ENCODE assay signal across 11 cellular contexts in genomic region chr2:1594281-1595171, GRCh38.
DNase-seq lines count a peak whose midpoint lies in the region; ATAC-seq and TF ChIP-seq lines count a peak whose summit lies in the region.
"Had no signal": no experiment of that assay in that cellular context is flagged by ENCODE, and none has a peak within 500 bp of the region (broad histone marks: within the 10 kb centered on the region; RNA-seq: fewer than 3 reads in every experiment).

No MANE protein-coding gene starts in this region.

- no peak for TF ChIP-seq POLR2A in IMR-90 (IDR thresholded peaks at IDR 0.05; ENCODE audit: low read depth, low read length)

- peaks cover 0 to 13% (median 11%) of the 10 kb centered on the region in 3 donors for H3K27me3 Mint-ChIP-seq in CD14-positive monocyte (ENCODE audit: low read depth in 3 of 3)

- ATAC-seq in IMR-90 (ENCODE audit: low read depth) (no peak; the same call in 1 of the 2 replicates), HG03039 (IDR thresholded peaks at IDR 0.05; ENCODE audit: unreplicated experiment) (no peak)

- H2AK5ac ChIP-seq in IMR-90 (ENCODE audit: low read depth, low read length): peak overlapping the region; percentile 92

- peak overlapping the region; percentile 40 for H2BK5ac ChIP-seq in IMR-90 (ENCODE audit: low read depth, low read length, poor library complexity, severe bottlenecking)

- H3K9me3 ChIP-seq in IMR-90 (ENCODE audit: control insufficient read depth, insufficient read depth, low read length): 0 out of 2 replicates have a peak, but pooled peaks cover 2% of the 10 kb centered on the region
- no peaks in the 10 kb centered on the region for H3K9me3 ChIP-seq in mesodermal cell (ENCODE audit: control insufficient read depth, low read length)
- H3K9me3 ChIP-seq: stomach had no signal

- H3K27ac ChIP-seq in IMR-90 (ENCODE audit: insufficient read depth, low read length): no peak overlapping the region
- peak overlapping the region; percentile 96 for H3K27ac ChIP-seq in mesodermal cell (ENCODE audit: low read depth, low read length, severe bottlenecking)

- in situ Hi-C loops in IMR-90 (cut with MboI; ENCODE audit: low sequenced_read_pairs): loop anchor here (25.0 kb wide), 1 partner anchor 168 kb away; no protein-coding TSS in a partner anchor
- in situ Hi-C loops in astrocyte of the spinal cord (cut with HindIII; ENCODE audit: low sequenced_read_pairs): no loop called here

- no peak overlapping the region for H2AFZ ChIP-seq in IMR-90 (replicated peaks; ENCODE audit: low read length, poor library complexity)

- no peak overlapping the region for H3K4me3 Mint-ChIP-seq in CD14-positive monocyte
- H3K4me3 Mint-ChIP-seq: activated T-helper 1 cell treated with anti-CD3 and anti-CD28 coated beads, Interleukin-12 subunit alpha, Interleukin-12 subunit beta, Interleukin-2, Interleukin-4 antibody, amounts not matched to agents 30 ng/mL and 10 ng/mL and 1 ng/mL, durations not matched to agents 14 hours and 24 hours and 36 hours had no signal

- H3K27me3 ChIP-seq in IMR-90 (ENCODE audit: control insufficient read depth, insufficient read depth, low read length): no peaks in the 10 kb centered on the region

- no peak for TF ChIP-seq RAD21 in IMR-90 (IDR thresholded peaks at IDR 0.05; ENCODE audit: low read length)

- H2BK20ac ChIP-seq in IMR-90 (ENCODE audit: low read depth, low read length): peak overlapping the region; percentile 50

- H3K36me3 ChIP-seq in IMR-90 (ENCODE audit: control insufficient read depth, insufficient read depth, low read length) (no peaks in the 10 kb centered on the region), mesodermal cell (ENCODE audit: control insufficient read depth, insufficient read depth, low read length) (no peaks in the 10 kb centered on the region)
- H3K36me3 ChIP-seq: stomach had no signal

- no peak overlapping the region for H3K9ac ChIP-seq in IMR-90 (ENCODE audit: low read depth, low read length)

- H2AK9ac ChIP-seq in IMR-90 (replicated peaks; ENCODE audit: low read depth, low read length, poor library complexity): peak overlapping the region; percentile 38

- H3K18ac ChIP-seq in IMR-90 (ENCODE audit: low read depth, low read length): peak overlapping the region; percentile 14; the same call in 1 of the 2 replicates

- H3K27ac Mint-ChIP-seq in CD14-positive monocyte: no peak overlapping the region
- H3K27ac Mint-ChIP-seq: activated T-helper 1 cell treated with anti-CD3 and anti-CD28 coated beads, Interleukin-12 subunit alpha, Interleukin-12 subunit beta, Interleukin-2, Interleukin-4 antibody, amounts not matched to agents 30 ng/mL and 10 ng/mL and 1 ng/mL, durations not matched to agents 14 hours and 24 hours and 36 hours had no signal

- no peaks in the 10 kb centered on the region for H3K4me1 Mint-ChIP-seq in CD14-positive monocyte

- H3K4me2 ChIP-seq in IMR-90 (ENCODE audit: low read depth, low read length): peak overlapping the region; percentile 26; the same call in 1 of the 2 replicates

- peak overlapping the region in 1 of 2 experiments; percentile 41; a peak in 1 of 4 replicates for H4K8ac ChIP-seq in IMR-90 (ENCODE audit: low read depth in 2 of 2, low read length in 2 of 2)

- 78% methylated on average over 25 of the region's 30 CpGs; no CpG with 5 or more reads in 1 of the 2 experiments for WGBS in IMR-90 (ENCODE audit: extremely low coverage in 2 of 2, insufficient read length in 1 of 2), 2 experiments
- WGBS in mesodermal cell (ENCODE audit: insufficient coverage in 2 of 2), 2 experiments: 80 to 86% methylated on average over 27 to 28 of the region's 30 CpGs

- H3K36me3 Mint-ChIP-seq in CD14-positive monocyte: no peaks in the 10 kb centered on the region

- H3K9me3 Mint-ChIP-seq in CD14-positive monocyte: no peaks in the 10 kb centered on the region
- H3K9me3 Mint-ChIP-seq: activated T-helper 1 cell treated with anti-CD3 and anti-CD28 coated beads, Interleukin-12 subunit alpha, Interleukin-12 subunit beta, Interleukin-2, Interleukin-4 antibody, amounts not matched to agents 30 ng/mL and 10 ng/mL and 1 ng/mL, durations not matched to agents 14 hours and 24 hours and 36 hours had no signal

- BruUV-seq in IMR-90 (replicated peaks; lab: Mats Ljungman, UMichigan): no TSS peak

- H4K5ac ChIP-seq in IMR-90 (ENCODE audit: low read depth, low read length): no peak overlapping the region

- H3K4ac ChIP-seq in IMR-90 (ENCODE audit: low read depth, low read length): peak overlapping the region; percentile 52

- H2BK15ac ChIP-seq in IMR-90 (ENCODE audit: low read depth, low read length): peak overlapping the region; percentile 46; the same call in 1 of the 3 replicates

- H3K79me1 ChIP-seq in IMR-90 (ENCODE audit: low read depth in 1 of 2, low read length in 2 of 2): peaks cover 0 to 6% of the 10 kb centered on the region in 2 experiments; a peak in 1 of 4 replicates

- intact Hi-C loops in CD14-positive monocyte (cut with micrococcal nuclease) (no loop called here), IMR-90 (cut with micrococcal nuclease) (no loop called here)

- CTCF ChIA-PET in IMR-90 (lab: Yijun Ruan, JAX): interaction anchor here (0.7 kb wide), 1 partner anchor 27 kb away, joined by 3 read pairs; no protein-coding TSS in a partner anchor

- H3K4me1 ChIP-seq in IMR-90 (ENCODE audit: control insufficient read depth, insufficient read depth, low read length): peaks cover 20% of the 10 kb centered on the region
- H3K4me1 ChIP-seq in mesodermal cell (ENCODE audit: control insufficient read depth, insufficient read depth, low read length, poor library complexity, severe bottlenecking): peaks cover 37% of the 10 kb centered on the region

- H2BK120ac ChIP-seq in IMR-90 (ENCODE audit: low read depth, low read length): peak overlapping the region; percentile 56

- H3K56ac ChIP-seq in IMR-90 (ENCODE audit: extremely low read depth, insufficient read depth, low read length): no peak overlapping the region; the same call in 1 of the 2 replicates

- peak overlapping the region; percentile 30; the same call in 1 of the 2 replicates for H4K91ac ChIP-seq in IMR-90 (ENCODE audit: insufficient read depth, low read depth, low read length)

- peaks cover 13% of the 10 kb centered on the region; the same call in 1 of the 2 replicates for H4K20me1 ChIP-seq in IMR-90 (ENCODE audit: insufficient read depth, low read length)

- H3K14ac ChIP-seq in IMR-90 (replicated peaks; ENCODE audit: low read depth, low read length): 0 out of 2 replicates have a peak overlapping the region, but pooled peaks have one; percentile 10

- POLR2A ChIA-PET in IMR-90 (lab: Charles Lee; ENCODE audit: unreplicated experiment): interaction anchor here (0.6 kb wide), 1 partner anchor 25 kb away, joined by 20 read pairs; no protein-coding TSS in a partner anchor

- dilution Hi-C loops in IMR-90 (cut with HindIII; ENCODE audit: low sequenced_read_pairs, unreplicated experiment): no loop called here

- H3K9me1 ChIP-seq in IMR-90 (ENCODE audit: insufficient read depth, low read length): peaks cover 38% of the 10 kb centered on the region

- TF ChIP-seq CTCF in CD14-positive monocyte (IDR thresholded peaks at IDR 0.05) (no peak), IMR-90 (conservative IDR thresholded peaks at IDR 0.05; ENCODE audit: low read depth, low read length) (no peak), astrocyte of the spinal cord (IDR thresholded peaks at IDR 0.05; ENCODE audit: low read depth, low read length) (no peak)

- no peak overlapping the region for H3K4me3 ChIP-seq in IMR-90 (ENCODE audit: insufficient read depth, low read depth, low read length)
- no peak overlapping the region for H3K4me3 ChIP-seq in astrocyte of the spinal cord (ENCODE audit: low read depth, low read length)
- H3K4me3 ChIP-seq in mesodermal cell (ENCODE audit: extremely low read depth, insufficient read depth, low read length, poor library complexity, severe bottlenecking): no peak overlapping the region
- H3K4me3 ChIP-seq: stomach had no signal

- DNase-seq in CD14-positive monocyte (ENCODE audit: low spot score) (peak; percentile 42), IMR-90 (no peak), astrocyte of the spinal cord (ENCODE audit: low read depth, low spot score) (peak; percentile 36), NCI-H1436 (lab: John Stamatoyannopoulos, UW) (no peak), AG20443 (ENCODE audit: low spot score) (no peak), OCI-M2 (lab: John Stamatoyannopoulos, UW; ENCODE audit: unreplicated experiment) (no peak)
- DNase-seq: NCI-H774, stomach had no signal

- peak overlapping the region; percentile 13; the same call in 1 of the 2 replicates for H3K23ac ChIP-seq in IMR-90 (ENCODE audit: low read depth, low read length)

TF ChIP-seq in IMR-90, 13 proteins besides CTCF, POLR2A, EP300 and RAD21:
- TF ChIP-seq BHLHE40 (IDR thresholded peaks at IDR 0.05; ENCODE audit: low read depth, low read length): no peak
- no peak for TF ChIP-seq ELK1 (IDR thresholded peaks at IDR 0.05; ENCODE audit: borderline replicate concordance, low read depth, low read length)
- TF ChIP-seq NFE2L2 (IDR thresholded peaks at IDR 0.05; ENCODE audit: low read depth, low read length): no peak
- peak; percentile 34; the same call in 1 of the 2 replicates for TF ChIP-seq MAFK (IDR thresholded peaks at IDR 0.05; ENCODE audit: low read depth, low read length)
- TF ChIP-seq MXI1 (IDR thresholded peaks at IDR 0.05; ENCODE audit: borderline replicate concordance, low read depth, low read length): no peak
- no peak for TF ChIP-seq CEBPB (IDR thresholded peaks at IDR 0.05; ENCODE audit: low read depth, low read length)

Comparison
In these comparisons a context has a peak if more than half of its experiments do, and no peak if none do; other contexts are left out.
1. DNase-seq: peak in CD14-positive monocyte (single experiment) and astrocyte of the spinal cord (single experiment); none in IMR-90 (single experiment), NCI-H1436 (single experiment), AG20443 (single experiment) and OCI-M2 (single experiment).